ENCODE assay signal across 1 cellular context in genomic region chr21:36994501-36995189, GRCh38.
TF ChIP-seq lines count a peak whose summit lies in the region.

No MANE protein-coding gene starts in this region.

TF ChIP-seq in H1, 55 proteins besides CTCF, POLR2A, EP300 and RAD21:
- TF ChIP-seq, protein P1, sequence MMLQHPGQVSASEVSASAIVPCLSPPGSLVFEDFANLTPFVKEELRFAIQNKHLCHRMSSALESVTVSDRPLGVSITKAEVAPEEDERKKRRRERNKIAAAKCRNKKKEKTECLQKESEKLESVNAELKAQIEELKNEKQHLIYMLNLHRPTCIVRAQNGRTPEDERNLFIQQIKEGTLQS (IDR thresholded peaks at IDR 0.05; ENCODE audit: insufficient read depth, low read depth, low read length): no peak
- TF ChIP-seq POU5F1 (IDR thresholded peaks at IDR 0.05; ENCODE audit: low read depth, low read length): no peak
- TF ChIP-seq ASH2L (IDR thresholded peaks at IDR 0.05; ENCODE audit: low read length): peak; percentile 48
- TF ChIP-seq SP1 (IDR thresholded peaks at IDR 0.05; ENCODE audit: low read depth, low read length): no peak
- 0 out of 2 replicates have a peak, but pooled peaks have one; percentile 45 for TF ChIP-seq TBP (IDR thresholded peaks at IDR 0.05; ENCODE audit: low read depth, low read length)
- TF ChIP-seq TAF1 (IDR thresholded peaks at IDR 0.05; ENCODE audit: low read depth, low read length): peak; percentile 61
- TF ChIP-seq KDM1A (IDR thresholded peaks at IDR 0.05; ENCODE audit: borderline replicate concordance, low read length): peak; percentile 35; the same call in 1 of the 2 replicates
- TF ChIP-seq, protein P2, sequence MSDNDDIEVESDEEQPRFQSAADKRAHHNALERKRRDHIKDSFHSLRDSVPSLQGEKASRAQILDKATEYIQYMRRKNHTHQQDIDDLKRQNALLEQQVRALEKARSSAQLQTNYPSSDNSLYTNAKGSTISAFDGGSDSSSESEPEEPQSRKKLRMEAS (IDR thresholded peaks at IDR 0.05): peak; percentile 36; the same call in 1 of the 2 replicates
- TF ChIP-seq PHF8 (conservative IDR thresholded peaks at IDR 0.05; ENCODE audit: low read depth, low read length): peak; percentile 16; the same call in 1 of the 2 replicates
- peak; percentile 59 for TF ChIP-seq CREB1 (IDR thresholded peaks at IDR 0.05)
- TF ChIP-seq E2F6 (IDR thresholded peaks at IDR 0.05): peak; percentile 50; the same call in 1 of the 2 replicates
- no peak for TF ChIP-seq FOSL1 (IDR thresholded peaks at IDR 0.05; ENCODE audit: insufficient read depth, low read depth, low read length)
- TF ChIP-seq GABPA (IDR thresholded peaks at IDR 0.05; ENCODE audit: borderline replicate concordance, insufficient read depth, low read length): 0 out of 2 replicates have a peak, but pooled peaks have one; percentile 24
